In genomic region chr1:169133801-169134558, GRCh38 we compare ENCODE assay signal across 9 cellular contexts. TPM values are rescaled to one million over a fixed set of nuclear protein-coding genes. Genes with fewer than 3 reads are reported as not detected.
DNase-seq lines count a peak whose midpoint lies in the region; ATAC-seq and TF ChIP-seq lines count a peak whose summit lies in the region.
"Had no signal": no experiment of that assay in that cellular context is flagged by ENCODE, and none has a peak within 500 bp of the region (broad histone marks: within the 10 kb centered on the region; RNA-seq: fewer than 3 reads in every experiment).

No MANE protein-coding gene starts in this region.

- TF ChIP-seq CTCF in GM12865 (IDR thresholded peaks at IDR 0.05; ENCODE audit: insufficient read depth, low read depth, low read length, missing control alignments), result peak; percentile 19
- peak; percentile 29; the same call in 1 of the 2 replicates for TF ChIP-seq CTCF in Panc1 (IDR thresholded peaks at IDR 0.05)
- peak; percentile 19 for TF ChIP-seq CTCF in foreskin fibroblast (IDR thresholded peaks at IDR 0.05; ENCODE audit: low read depth, low read length)

- CTCF ChIA-PET in Panc1 (lab: Charles Lee), result no interaction called here

- POLR2A ChIA-PET in Panc1 (lab: Charles Lee), result no interaction called here

- intact Hi-C loops in Panc1 (cut with micrococcal nuclease; ENCODE audit: unreplicated experiment), result loop anchor here (5.0 kb wide), 1 partner anchor 213 kb away; no protein-coding TSS in a partner anchor

- DNase-seq in GM12865 (ENCODE audit: low read depth), result peak; percentile 10
- no peak for DNase-seq in Panc1 (ENCODE audit: low read depth, low spot score)
- DNase-seq in foreskin fibroblast, result peak in 1 of 2 donors; percentile 41
- DNase-seq in putamen (ENCODE audit: low spot score), result peak; percentile 35
- DNase-seq in C1 segment of cervical spinal cord (lab: John Stamatoyannopoulos, UW), result no peak
- DNase-seq: central memory CD4-positive, alpha-beta T cell; stimulated activated CD8-positive, alpha-beta memory T cell treated with anti-CD3 and anti-CD28 coated beads, Interleukin-4, amount 100 ng/mL, for 48 hours had no signal

- no peaks in the 10 kb centered on the region for H3K4me1 ChIP-seq in Panc1 (ENCODE audit: control insufficient read depth, insufficient read depth, low read length)

- in situ Hi-C loops in Panc1 (cut with HindIII; ENCODE audit: low pct_unique_long_range_greater_than_20kb, low sequenced_read_pairs), result no loop called here

- ATAC-seq in Panc1 (no peak), GM21717 (IDR thresholded peaks at IDR 0.05; ENCODE audit: unreplicated experiment) (no peak), HG03460 (IDR thresholded peaks at IDR 0.05; ENCODE audit: unreplicated experiment) (no peak)

- no peak overlapping the region for H3K27ac ChIP-seq in Panc1 (ENCODE audit: low read length)

- 0 out of 2 replicates have a peak, but pooled peaks cover 1% of the 10 kb centered on the region for H3K36me3 ChIP-seq in Panc1 (ENCODE audit: control insufficient read depth, insufficient read depth, low read length)

- no TSS peak for BruUV-seq in Panc1 (replicated peaks; lab: Mats Ljungman, UMichigan)

- no peak overlapping the region for H3K4me3 ChIP-seq in GM12865 (ENCODE audit: low read depth, low read length)
- H3K4me3 ChIP-seq in Panc1 (ENCODE audit: low read depth in 2 of 2, low read length in 2 of 2), result no peak overlapping the region
- H3K4me3 ChIP-seq in foreskin fibroblast (ENCODE audit: low read depth in 1 of 2, low read length in 2 of 2), result no peak overlapping the region

- H3K27me3 ChIP-seq in Panc1 (ENCODE audit: control insufficient read depth, insufficient read depth, low read length), result no peaks in the 10 kb centered on the region

- no peaks in the 10 kb centered on the region for H3K9me3 ChIP-seq in Panc1 (ENCODE audit: control insufficient read depth, insufficient read depth, low read depth, low read length)

RNA-seq across cellular contexts. Expression of gene ATP1B1, which starts 27.5 kb away (rescaled TPM):
- total RNA-seq in Panc1 (2021; ENCODE audit: unreplicated experiment), result 118 TPM
- 80.5 TPM for polyA plus RNA-seq in Panc1 (2012; ENCODE audit: insufficient read length)

Comparison
In these comparisons a context has a peak if more than half of its experiments do, and no peak if none do; other contexts are left out.
1. DNase-seq: peak in GM12865 (single experiment) and putamen (single experiment); none in Panc1 (single experiment) and C1 segment of cervical spinal cord (0 of 14).
2. Peak in every context shown above with its lines, with median percentiles within 50 percentile points of each other: CTCF ChIP-seq.